Comparison of ENCODE assay signal across 8 cellular contexts in genomic region chr20:46111028-46111835, GRCh38. TPM values are rescaled to one million over a fixed set of nuclear protein-coding genes. Genes with fewer than 3 reads are reported as not detected.
DNase-seq lines count a peak whose midpoint lies in the region; ATAC-seq and TF ChIP-seq lines count a peak whose summit lies in the region.

No MANE protein-coding gene starts in this region.

- H3K9me3 ChIP-seq in left lung, result no peaks in the 10 kb centered on the region

- H3K27ac ChIP-seq in left lung, result no peak overlapping the region

- DNase-seq in GM06990 (ENCODE audit: extremely low read depth, insufficient read length), result peak; percentile 62
- peak; percentile 97 for DNase-seq in MV-4-11 (lab: John Stamatoyannopoulos, UW)
- DNase-seq in left lung, result peak in 1 of 2 donors; percentile 68
- DNase-seq in NK-92 treated with Interleukin-12 subunit alpha and Interleukin-12 subunit beta, amount 100 ng/mL, for 24 hours (lab: John Stamatoyannopoulos, UW), result no peak
- no peak for DNase-seq in AG08395 (ENCODE audit: low spot score)
- DNase-seq in dermis blood vessel endothelial cell, result no peak

- no peaks in the 10 kb centered on the region; the same call in 1 of the 2 replicates for H3K27me3 ChIP-seq in GM06990 (replicated peaks; ENCODE audit: control insufficient read depth, insufficient read depth, low read length)
- peaks cover 0 to 26% of the 10 kb centered on the region in 2 donors for H3K27me3 ChIP-seq in left lung

- peak; percentile 46 for ATAC-seq in GM21423 (IDR thresholded peaks at IDR 0.05; ENCODE audit: unreplicated experiment)
- ATAC-seq in left lung, result peak; percentile 84
- no peak for ATAC-seq in GM18858 (IDR thresholded peaks at IDR 0.05; ENCODE audit: unreplicated experiment)

- no peaks in the 10 kb centered on the region for H3K36me3 ChIP-seq in GM06990 (ENCODE audit: control insufficient read depth, insufficient read depth, low read length)
- no peaks in the 10 kb centered on the region for H3K36me3 ChIP-seq in left lung

- peaks cover 0 to 7% of the 10 kb centered on the region in 2 donors for H3K4me1 ChIP-seq in left lung

- H3K4me3 ChIP-seq in GM06990 (replicated peaks; ENCODE audit: low read depth, low read length) (no peak overlapping the region), left lung (no peak overlapping the region)

- TF ChIP-seq CTCF in GM06990 (IDR thresholded peaks at IDR 0.05; ENCODE audit: insufficient read depth, low read length, poor library complexity, severe bottlenecking) (no peak), left lung (IDR thresholded peaks at IDR 0.05) (no peak)

- intact Hi-C loops in left lung (cut with DNase I), result no loop called here

RNA-seq across cellular contexts. Expression of gene CD40, which starts 6.9 kb away (rescaled TPM):
- total RNA-seq in left lung (10 to 100 TPM; 22.3 to 27.6 TPM), dermis blood vessel endothelial cell (19.4 and 21.3 TPM in 2 replicates)

RNA-seq across cellular contexts. Expression of gene NCOA5, which starts 21.5 kb away (rescaled TPM):
- total RNA-seq in left lung, result 10 to 100 TPM; 20.6 to 23.8 TPM
- total RNA-seq in dermis blood vessel endothelial cell, result 16.7 and 18.6 TPM in 2 replicates

Comparison
In these comparisons a context has a peak if more than half of its experiments do, and no peak if none do; other contexts are left out.
1. DNase-seq: peak in GM06990 (single experiment) and MV-4-11 (single experiment); none in NK-92 treated with Interleukin-12 subunit alpha and Interleukin-12 subunit beta, amount 100 ng/mL, for 24 hours (single experiment), AG08395 (single experiment) and dermis blood vessel endothelial cell (single experiment).